ENCODE assay signal across 7 cellular contexts in genomic region chr4:83074783-83075182, GRCh38. TPM values are rescaled to one million over a fixed set of nuclear protein-coding genes. Genes with fewer than 3 reads are reported as not detected.
DNase-seq lines count a peak whose midpoint lies in the region; ATAC-seq, FAIRE-seq and TF ChIP-seq lines count a peak whose summit lies in the region.
"Not testable (repeated sequence)": the region's sequence is repeated elsewhere in the genome, so short reads cannot be mapped to it uniquely, and the experiment has no call there.

No MANE protein-coding gene starts in this region.

- not testable (repeated sequence) for H3K9me3 ChIP-seq in endothelial cell of umbilical vein (replicated peaks; ENCODE audit: control insufficient read depth, insufficient read depth, low read length); gastrocnemius medialis

- POLR2A ChIA-PET in activated CD4-positive, alpha-beta memory T cell treated with anti-CD3 and anti-CD28 coated beads for 36 hours (lab: Charles Lee): interaction anchor here (0.9 to 1.7 kb wide), 4 partner anchors 33 to 209 kb away, joined by 4 to 6 read pairs (median 4); partner anchors contain the start of genes COPS4 and COQ2
- POLR2A ChIA-PET in endothelial cell of umbilical vein (lab: Charles Lee): interaction anchor here (1.3 kb wide), 1 partner anchor 185 kb away, joined by 5 read pairs; no protein-coding TSS in a partner anchor

- H4K20me1 ChIP-seq in endothelial cell of umbilical vein (replicated peaks; ENCODE audit: control insufficient read depth, extremely low read depth, insufficient read depth, low read length): not testable (repeated sequence)

- not testable (repeated sequence) for H3K9me3 Mint-ChIP-seq in activated CD4-positive, alpha-beta memory T cell treated with anti-CD3 and anti-CD28 coated beads for 36 hours

- dilution Hi-C loops in endothelial cell of umbilical vein (cut with MboI; ENCODE audit: extremely low pct_ligation_motif_present, low sequenced_read_pairs): not testable (repeated sequence)

- not testable (repeated sequence) for TF ChIP-seq CTCF in endothelial cell of umbilical vein (IDR thresholded peaks at IDR 0.05; ENCODE audit: extremely low read depth in 1 of 2, insufficient read depth in 1 of 2, low read depth in 1 of 2, low read length in 2 of 2); gastrocnemius medialis (IDR thresholded peaks at IDR 0.05 in 4 of 5, conservative IDR thresholded peaks at IDR 0.05 in 1 of 5)

- H3K36me3 Mint-ChIP-seq in activated CD4-positive, alpha-beta memory T cell treated with anti-CD3 and anti-CD28 coated beads for 36 hours: peaks cover 22% of the 10 kb centered on the region

- H3K4me1 ChIP-seq in endothelial cell of umbilical vein (ENCODE audit: control insufficient read depth, extremely low read depth, insufficient read depth, low read length) (peaks cover 28% of the 10 kb centered on the region), gastrocnemius medialis (peaks cover 15 to 21% of the 10 kb centered on the region in 2 donors)

- not testable (repeated sequence) for H3K9me1 ChIP-seq in endothelial cell of umbilical vein (replicated peaks; ENCODE audit: control insufficient read depth, extremely low read depth, insufficient read depth, low read length)

- H3K4me3 ChIP-seq in endothelial cell of umbilical vein (replicated peaks in 1 of 3; ENCODE audit: insufficient read depth in 1 of 3, low read depth in 1 of 3, low read length in 3 of 3); gastrocnemius medialis: not testable (repeated sequence)

- not testable (repeated sequence) for H3K36me3 ChIP-seq in endothelial cell of umbilical vein (ENCODE audit: control insufficient read depth in 2 of 2, extremely low read depth in 1 of 2, insufficient read depth in 2 of 2, low read length in 2 of 2)
- H3K36me3 ChIP-seq in gastrocnemius medialis: peaks cover 0 to 36% of the 10 kb centered on the region in 2 donors

- CTCF ChIA-PET in activated CD4-positive, alpha-beta memory T cell treated with anti-CD3 and anti-CD28 coated beads for 36 hours (lab: Charles Lee): interaction anchor here (0.7 to 3.3 kb wide), 30 partner anchors 15 to 218 kb away, joined by 3 to 21 read pairs (median 5); partner anchors contain the start of genes COPS4 and COQ2
- CTCF ChIA-PET in endothelial cell of umbilical vein (lab: Charles Lee): interaction anchor here (0.6 to 3.9 kb wide), 40 partner anchors 9 to 355 kb away, joined by 3 to 120 read pairs (median 5); partner anchors contain the start of genes COPS4, COQ2 and PLAC8

- H3K79me2 ChIP-seq in endothelial cell of umbilical vein (ENCODE audit: control insufficient read depth, insufficient read depth, low read length): not testable (repeated sequence)

- DNase-seq in RPMI7951 (ENCODE audit: low read depth) (peak; percentile 19), gastrocnemius medialis (peak; percentile 12 to 63)
- peak; percentile 79 for DNase-seq in activated CD4-positive, alpha-beta memory T cell treated with anti-CD3 and anti-CD28 coated beads for 36 hours
- DNase-seq in activated naive CD4-positive, alpha-beta T cell treated with Interleukin-2 at 50 U/mL for 16 hours: peak; percentile 21
- not testable (repeated sequence) for DNase-seq in endothelial cell of umbilical vein (ENCODE audit: low read depth, low spot score)
- DNase-seq in stimulated activated CD4-positive, alpha-beta T cell treated with anti-CD3 and anti-CD28 coated beads, TNF-alpha, amount 100 ng/mL, for 24 hours (ENCODE audit: low read depth in 3 of 3): peak in 2 of 3 experiments; percentile 1 to 27

- not testable (repeated sequence) for H3K9ac ChIP-seq in endothelial cell of umbilical vein (replicated peaks; ENCODE audit: extremely low read depth, insufficient read depth, low read length)

- H3K4me3 Mint-ChIP-seq in activated CD4-positive, alpha-beta memory T cell treated with anti-CD3 and anti-CD28 coated beads for 36 hours: peak overlapping the region; percentile 9

- in situ Hi-C loops in gastrocnemius medialis (cut with MboI; ENCODE audit: low sequenced_read_pairs in 4 of 4): loop anchor here in 2 of 4 donors (10.0 to 25.0 kb wide), 2 partner anchors 188 to 190 kb away; no protein-coding TSS in a partner anchor

- not testable (repeated sequence) for H3K4me1 Mint-ChIP-seq in activated CD4-positive, alpha-beta memory T cell treated with anti-CD3 and anti-CD28 coated beads for 36 hours (ENCODE audit: low read depth)

- H3K27ac Mint-ChIP-seq in activated CD4-positive, alpha-beta memory T cell treated with anti-CD3 and anti-CD28 coated beads for 36 hours: not testable (repeated sequence)

- not testable (repeated sequence) for BruUV-seq in endothelial cell of umbilical vein (replicated peaks; lab: Mats Ljungman, UMichigan)

- peak overlapping the region; percentile 36 for H3K27ac ChIP-seq in endothelial cell of umbilical vein (ENCODE audit: insufficient read depth, low read depth, low read length)
- H3K27ac ChIP-seq in gastrocnemius medialis: peak overlapping the region; percentile 65 to 75 (median 71)

- not testable (repeated sequence) for H3K27me3 Mint-ChIP-seq in activated CD4-positive, alpha-beta memory T cell treated with anti-CD3 and anti-CD28 coated beads for 36 hours

- not testable (repeated sequence) for H2AFZ ChIP-seq in endothelial cell of umbilical vein (ENCODE audit: low read depth, low read length)

- not testable (repeated sequence) for H3K27me3 ChIP-seq in endothelial cell of umbilical vein (ENCODE audit: control insufficient read depth in 2 of 2, insufficient read depth in 2 of 2, low read length in 2 of 2); gastrocnemius medialis

- FAIRE-seq in endothelial cell of umbilical vein (lab: Jason Lieb, UNC): not testable (repeated sequence)

- peak; percentile 41 for ATAC-seq in GM19043 (IDR thresholded peaks at IDR 0.05; ENCODE audit: low read depth, unreplicated experiment)
- ATAC-seq in gastrocnemius medialis: peak; percentile 40 to 53

- TF ChIP-seq POLR2A in endothelial cell of umbilical vein (IDR thresholded peaks at IDR 0.05; ENCODE audit: low read depth, low read length); gastrocnemius medialis (IDR thresholded peaks at IDR 0.05): not testable (repeated sequence)

- peak overlapping the region; percentile 83 for H3K4me2 ChIP-seq in endothelial cell of umbilical vein (ENCODE audit: insufficient read depth, low read length)

- intact Hi-C loops in activated CD4-positive, alpha-beta memory T cell treated with anti-CD3 and anti-CD28 coated beads for 36 hours (cut with micrococcal nuclease): loop anchor here (1.0 to 2.0 kb wide), 10 partner anchors 36 to 282 kb away; partner anchors contain the start of genes COPS4 and PLAC8
- intact Hi-C loops in endothelial cell of umbilical vein (cut with micrococcal nuclease) (loop anchor here (1.0 kb wide), 4 partner anchors 36 to 210 kb away; partner anchors contain the start of gene COQ2), gastrocnemius medialis (cut with DNase I; ENCODE audit: low total_unique reads) (loop anchor here (1.0 to 5.0 kb wide), 3 partner anchors 36 to 208 kb away; no protein-coding TSS in a partner anchor)

RNA-seq across cellular contexts. Expression of gene PLAC8, which starts 39.7 kb away (rescaled TPM):
- total RNA-seq in RPMI7951 (2014; rRNA removed; shearing (Covaris generic)): 0.39 and 0.96 TPM in 2 replicates
- 10 to 100 TPM; 16.9 to 17.9 TPM for total RNA-seq in activated CD4-positive, alpha-beta memory T cell treated with anti-CD3 and anti-CD28 coated beads for 36 hours
- total RNA-seq in endothelial cell of umbilical vein (5.7 and 12.1 TPM in 2 replicates), gastrocnemius medialis (1 to 10 TPM in 1 of 4 donors, under 1 TPM in 2, not detected in 1; 0.23 to 1.1 (median 0.53) TPM)
- polyA plus RNA-seq in endothelial cell of umbilical vein: 4.1 and 4.9 TPM in 2 replicates
- 3.9 and 4.1 TPM in 2 replicates for polyA plus RNA-seq in endothelial cell of umbilical vein (2011; cell fraction: cytosol; rRNA removed)
- 1.9 and 2.1 TPM in 2 replicates for polyA plus RNA-seq in endothelial cell of umbilical vein (2011; cell fraction: nucleus; rRNA removed)
- 8.0 and 14.5 TPM in 2 replicates for polyA plus RNA-seq in endothelial cell of umbilical vein (2012)
- polyA minus RNA-seq in endothelial cell of umbilical vein: 3.0 and 5.9 TPM in 2 replicates
- polyA minus RNA-seq in endothelial cell of umbilical vein (2011; cell fraction: cytosol; rRNA and poly(A)+ RNA removed): 8.1 TPM
- 1.2 and 1.3 TPM in 2 replicates for polyA minus RNA-seq in endothelial cell of umbilical vein (2011; cell fraction: nucleus; rRNA and poly(A)+ RNA removed)

RNA-seq across cellular contexts. Expression of gene COPS4, which starts 39.8 kb away (rescaled TPM):
- 133 and 136 TPM in 2 replicates for total RNA-seq in RPMI7951 (2014; rRNA removed; shearing (Covaris generic))
- total RNA-seq in activated CD4-positive, alpha-beta memory T cell treated with anti-CD3 and anti-CD28 coated beads for 36 hours: 10 to 100 TPM; 38.5 to 40.6 TPM
- total RNA-seq in endothelial cell of umbilical vein: 47.3 and 53.0 TPM in 2 replicates
- polyA plus RNA-seq in endothelial cell of umbilical vein: 29.8 and 30.7 TPM in 2 replicates
- 61.9 and 64.9 TPM in 2 replicates for polyA plus RNA-seq in endothelial cell of umbilical vein (2011; cell fraction: cytosol; rRNA removed)
- polyA plus RNA-seq in endothelial cell of umbilical vein (2011; cell fraction: nucleus; rRNA removed): 40.6 and 55.2 TPM in 2 replicates
- 61.3 and 109 TPM in 2 replicates for polyA plus RNA-seq in endothelial cell of umbilical vein (2012)
- 38.7 and 43.2 TPM in 2 replicates for polyA minus RNA-seq in endothelial cell of umbilical vein
- 9.4 TPM for polyA minus RNA-seq in endothelial cell of umbilical vein (2011; cell fraction: cytosol; rRNA and poly(A)+ RNA removed)
- 20.3 and 27.8 TPM in 2 replicates for polyA minus RNA-seq in endothelial cell of umbilical vein (2011; cell fraction: nucleus; rRNA and poly(A)+ RNA removed)
- 100 to 1,000 TPM in 2 of 4 donors, 10 to 100 TPM in 2; 67.9 to 151 (median 91.9) TPM for total RNA-seq in gastrocnemius medialis
